ENCODE assay signal across 8 cellular contexts in genomic region chr13:22114630-22115311, GRCh38.
DNase-seq lines count a peak whose midpoint lies in the region; ATAC-seq and TF ChIP-seq lines count a peak whose summit lies in the region.

No MANE protein-coding gene starts in this region.

- H3K9me3 ChIP-seq in BLaER1 (peaks cover 31% of the 10 kb centered on the region), osteoblast (ENCODE audit: low read depth, low read length) (peaks cover 4% of the 10 kb centered on the region)

- H3K79me2 ChIP-seq in osteoblast (ENCODE audit: insufficient read depth, low read length), result no peaks in the 10 kb centered on the region

- H3K27ac ChIP-seq in BLaER1, result peak overlapping the region; percentile 84
- H3K27ac ChIP-seq in osteoblast (ENCODE audit: low read depth, low read length), result no peak overlapping the region

- ATAC-seq in GM18870 (IDR thresholded peaks at IDR 0.05; ENCODE audit: unreplicated experiment) (peak; percentile 91), HG03025 (IDR thresholded peaks at IDR 0.05; ENCODE audit: low FRiP score, unreplicated experiment) (peak; percentile 93)

- peak; percentile 95 for DNase-seq in SKM-1 treated with dmso at 0.1 percent for 144 hours (lab: John Stamatoyannopoulos, UW; ENCODE audit: unreplicated experiment)
- DNase-seq in left kidney (ENCODE audit: low read depth, low spot score), result peak; percentile 98
- DNase-seq in osteoblast (ENCODE audit: insufficient read length, low spot score, missing footprints), result no peak
- no peak for DNase-seq in HUDEP-2 (lab: John Stamatoyannopoulos, UW; ENCODE audit: unreplicated experiment in 76 of 76)
- no peak for DNase-seq in HT-29 (ENCODE audit: low spot score)

- H2AFZ ChIP-seq in osteoblast (ENCODE audit: low read length), result no peak overlapping the region

- H3K9ac ChIP-seq in BLaER1, result peak overlapping the region; percentile 61; the same call in 1 of the 2 replicates

- H3K4me2 ChIP-seq in BLaER1 (peak overlapping the region; percentile 72), osteoblast (ENCODE audit: insufficient read depth, low read length) (no peak overlapping the region)

- H3K27me3 ChIP-seq in BLaER1 (no peaks in the 10 kb centered on the region), osteoblast (ENCODE audit: insufficient read depth, low read length) (no peaks in the 10 kb centered on the region)

- no peak for TF ChIP-seq CTCF in osteoblast (IDR thresholded peaks at IDR 0.05; ENCODE audit: extremely low read depth, low read depth, low read length)

- peak overlapping the region; percentile 11; the same call in 1 of the 2 replicates for H3K4me3 ChIP-seq in BLaER1
- H3K4me3 ChIP-seq in osteoblast (ENCODE audit: insufficient read depth, low read length), result no peak overlapping the region

- no peaks in the 10 kb centered on the region for H3K36me3 ChIP-seq in BLaER1
- no peaks in the 10 kb centered on the region for H3K36me3 ChIP-seq in osteoblast (ENCODE audit: insufficient read depth, low read length)

- H4K20me1 ChIP-seq in BLaER1 (no peaks in the 10 kb centered on the region), osteoblast (ENCODE audit: insufficient read depth, low read length) (no peaks in the 10 kb centered on the region)

- peaks cover 43% of the 10 kb centered on the region for H3K4me1 ChIP-seq in BLaER1
- no peaks in the 10 kb centered on the region for H3K4me1 ChIP-seq in osteoblast (ENCODE audit: insufficient read depth, low read length)

Comparison
In these comparisons a context has a peak if more than half of its experiments do, and no peak if none do; other contexts are left out.
1. DNase-seq: peak in SKM-1 treated with dmso at 0.1 percent for 144 hours (single experiment) and left kidney (single experiment); none in osteoblast (single experiment), HUDEP-2 (0 of 76) and HT-29 (single experiment).